ENCODE assay signal across 28 cellular contexts in the genomic region with DNA sequence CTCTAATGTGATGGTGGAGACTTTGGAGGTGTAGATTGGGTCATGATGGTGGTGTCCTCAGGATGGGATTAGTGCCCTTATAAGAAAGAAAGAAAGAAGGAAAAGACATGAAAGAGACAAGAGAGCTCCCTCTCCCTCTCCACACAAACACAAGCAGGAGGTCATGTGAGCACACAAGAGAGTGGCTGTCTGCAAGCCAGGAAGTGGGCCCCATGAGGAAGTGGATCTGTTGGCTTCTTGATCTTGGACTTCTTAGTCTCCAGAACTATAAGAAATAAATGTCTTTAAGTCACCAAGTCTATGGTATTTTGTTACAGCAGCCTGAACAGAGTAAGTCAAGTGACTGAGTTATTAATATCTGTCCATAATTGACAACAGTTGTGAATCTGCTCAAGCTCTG. TPM values are rescaled to one million over a fixed set of nuclear protein-coding genes. Genes with fewer than 3 reads are reported as not detected.
DNase-seq lines count a peak whose midpoint lies in the region; ATAC-seq and TF ChIP-seq lines count a peak whose summit lies in the region.
"Had no signal": no experiment of that assay in that cellular context is flagged by ENCODE, and none has a peak within 500 bp of the region (broad histone marks: within the 10 kb centered on the region; RNA-seq: fewer than 3 reads in every experiment).

No MANE protein-coding gene starts in this region.

- H3K27ac ChIP-seq in upper lobe of right lung (no peak overlapping the region), sigmoid colon (no peak overlapping the region)
- H3K27ac ChIP-seq: breast epithelium, colonic mucosa, right atrium auricular region, thyroid gland had no signal

- H3K36me3 ChIP-seq in upper lobe of right lung (peaks cover 19% of the 10 kb centered on the region), sigmoid colon (peaks cover 0 to 46% (median 1%) of the 10 kb centered on the region in 4 donors)
- H3K36me3 ChIP-seq: breast epithelium, colonic mucosa, right atrium auricular region, thyroid gland had no signal

- ATAC-seq in natural killer cell = no peak
- ATAC-seq in natural killer cell treated with Interleukin-12 subunit alpha and Interleukin-12 subunit beta and Interleukin-15 and Interleukin-18, amount 100 ng/mL, for 72 hours = no peak
- no peak for ATAC-seq in activated B cell treated with CpG ODN at 0.5 μM for 24 hours (ENCODE audit: low read depth)
- peak; percentile 55 for ATAC-seq in upper lobe of right lung
- ATAC-seq: esophagus mucosa; gastrocnemius medialis; left lung; naive thymus-derived CD4-positive, alpha-beta T cell; stimulated activated naive CD8-positive, alpha-beta T cell treated with anti-CD3 and anti-CD28 coated beads, Interleukin-15, amount 100 ng/mL, for 72 hours; WTC11 had no signal

- H3K4me3 Mint-ChIP-seq in natural killer cell (no peak overlapping the region), activated B cell treated with CpG ODN at 0.5 μM for 24 hours (no peak overlapping the region)
- H3K4me3 Mint-ChIP-seq in natural killer cell treated with Interleukin-12 subunit alpha and Interleukin-12 subunit beta and Interleukin-15 and Interleukin-18, amount 100 ng/mL, for 72 hours = no peak overlapping the region
- H3K4me3 Mint-ChIP-seq: CD4-positive, CD25-positive, alpha-beta regulatory T cell; immature natural killer cell; stimulated activated naive CD8-positive, alpha-beta T cell treated with anti-CD3 and anti-CD28 coated beads, Interleukin-15, amount 100 ng/mL, for 72 hours; T-helper 2 cell treated with Interferon-gamma antibody and Interleukin-4, amounts not matched to agents 5 μg/mL and 100 μg/mL, for 36 hours; WTC11 had no signal

- POLR2A ChIA-PET in activated B cell treated with CpG ODN at 0.5 μM for 24 hours (lab: Charles Lee) = interaction anchor here (0.9 to 1.6 kb wide), 2 partner anchors 9 to 11 kb away, joined by 3 to 5 read pairs; no protein-coding TSS in a partner anchor

- H3K36me3 Mint-ChIP-seq in natural killer cell (peaks cover 15% of the 10 kb centered on the region), activated B cell treated with CpG ODN at 0.5 μM for 24 hours (ENCODE audit: low read depth) (peaks cover 84% of the 10 kb centered on the region)
- peaks cover 57% of the 10 kb centered on the region for H3K36me3 Mint-ChIP-seq in natural killer cell treated with Interleukin-12 subunit alpha and Interleukin-12 subunit beta and Interleukin-15 and Interleukin-18, amount 100 ng/mL, for 72 hours

- DNase-seq in natural killer cell (no peak), NB4 (ENCODE audit: low read depth) (peak; percentile 43), activated B cell treated with CpG ODN at 0.5 μM for 24 hours (no peak), upper lobe of right lung (no peak), Ammon's horn (ENCODE audit: low spot score) (no peak), nucleus accumbens (lab: John Stamatoyannopoulos, UW) (no peak), sigmoid colon (no peak)
- no peak for DNase-seq in natural killer cell treated with Interleukin-12 subunit alpha and Interleukin-12 subunit beta and Interleukin-15 and Interleukin-18, amount 100 ng/mL, for 72 hours (ENCODE audit: low spot score)
- DNase-seq: activated T-cell treated with anti-CD3 and anti-CD28 coated beads for 4 hours; amniotic stem cell; colonic mucosa; gastrocnemius medialis; HCEC 1CT; hippocampal formation; immature natural killer cell; Karpas-422; left lung; naive thymus-derived CD4-positive, alpha-beta T cell; NCI-H1105 treated with DMSO at 0.1 percent for 48 hours; NCI-H2029 treated with DMSO at 0.1 percent for 48 hours; stimulated activated naive CD8-positive, alpha-beta T cell treated with anti-CD3 and anti-CD28 coated beads, Interleukin-15, amount 100 ng/mL, for 72 hours; thyroid gland had no signal

- H3K27me3 ChIP-seq in upper lobe of right lung = no peaks in the 10 kb centered on the region
- no peaks in the 10 kb centered on the region for H3K27me3 ChIP-seq in sigmoid colon
- H3K27me3 ChIP-seq: breast epithelium, colonic mucosa, gastrocnemius medialis, left lung, right atrium auricular region, thyroid gland had no signal

- no peak for TF ChIP-seq EP300 in sigmoid colon (IDR thresholded peaks at IDR 0.05)

- TF ChIP-seq POLR2A in NB4 (IDR thresholded peaks at IDR 0.05; ENCODE audit: extremely low read depth, insufficient read length) (no peak), sigmoid colon (IDR thresholded peaks at IDR 0.05) (no peak)

- no peaks in the 10 kb centered on the region for H3K27me3 Mint-ChIP-seq in natural killer cell (ENCODE audit: low read depth in 2 of 2)
- H3K27me3 Mint-ChIP-seq in natural killer cell treated with Interleukin-12 subunit alpha and Interleukin-12 subunit beta and Interleukin-15 and Interleukin-18, amount 100 ng/mL, for 72 hours = no peaks in the 10 kb centered on the region
- no peaks in the 10 kb centered on the region for H3K27me3 Mint-ChIP-seq in activated B cell treated with CpG ODN at 0.5 μM for 24 hours
- H3K27me3 Mint-ChIP-seq: CD4-positive, CD25-positive, alpha-beta regulatory T cell; naive thymus-derived CD4-positive, alpha-beta T cell; stimulated activated naive CD8-positive, alpha-beta T cell treated with anti-CD3 and anti-CD28 coated beads, Interleukin-15, amount 100 ng/mL, for 72 hours had no signal

- TF ChIP-seq CTCF in natural killer cell (IDR thresholded peaks at IDR 0.05) = no peak
- TF ChIP-seq CTCF in NB4 (IDR thresholded peaks at IDR 0.05; ENCODE audit: low read depth, low read length) = no peak
- TF ChIP-seq CTCF in activated B cell treated with CpG ODN at 0.5 μM for 24 hours (IDR thresholded peaks at IDR 0.05) = no peak
- TF ChIP-seq CTCF in upper lobe of right lung (IDR thresholded peaks at IDR 0.05) = no peak
- no peak for TF ChIP-seq CTCF in sigmoid colon (IDR thresholded peaks at IDR 0.05)

- H3K9me3 ChIP-seq in upper lobe of right lung (peaks cover 4% of the 10 kb centered on the region), sigmoid colon (no peaks in the 10 kb centered on the region)
- H3K9me3 ChIP-seq: breast epithelium, colonic mucosa, gastrocnemius medialis, thyroid gland had no signal

- no peak overlapping the region for H3K4me3 ChIP-seq in NB4 (ENCODE audit: low read depth, low read length)
- H3K4me3 ChIP-seq in upper lobe of right lung = no peak overlapping the region
- no peak overlapping the region for H3K4me3 ChIP-seq in sigmoid colon
- H3K4me3 ChIP-seq: breast epithelium, colonic mucosa, gastrocnemius medialis, left lung, right atrium auricular region, thyroid gland had no signal

- H3K4me1 Mint-ChIP-seq in natural killer cell (peaks cover 46 to 65% of the 10 kb centered on the region in 2 donors), activated B cell treated with CpG ODN at 0.5 μM for 24 hours (peaks cover 74% of the 10 kb centered on the region)
- H3K4me1 Mint-ChIP-seq in natural killer cell treated with Interleukin-12 subunit alpha and Interleukin-12 subunit beta and Interleukin-15 and Interleukin-18, amount 100 ng/mL, for 72 hours (ENCODE audit: low read depth in 2 of 2) = peaks cover 37 to 52% of the 10 kb centered on the region in 2 donors
- H3K4me1 Mint-ChIP-seq: WTC11 had no signal

- H3K4me1 ChIP-seq in upper lobe of right lung (no peaks in the 10 kb centered on the region), sigmoid colon (no peaks in the 10 kb centered on the region)
- H3K4me1 ChIP-seq: breast epithelium, colonic mucosa, left lung, right atrium auricular region, thyroid gland had no signal

- H3K9me3 Mint-ChIP-seq in natural killer cell (no peaks in the 10 kb centered on the region), activated B cell treated with CpG ODN at 0.5 μM for 24 hours (peaks cover 18% of the 10 kb centered on the region)
- peaks cover 8% of the 10 kb centered on the region for H3K9me3 Mint-ChIP-seq in natural killer cell treated with Interleukin-12 subunit alpha and Interleukin-12 subunit beta and Interleukin-15 and Interleukin-18, amount 100 ng/mL, for 72 hours

- H3K27ac Mint-ChIP-seq in natural killer cell = peak overlapping the region; percentile 13 to 32
- H3K27ac Mint-ChIP-seq in natural killer cell treated with Interleukin-12 subunit alpha and Interleukin-12 subunit beta and Interleukin-15 and Interleukin-18, amount 100 ng/mL, for 72 hours = no peak overlapping the region
- peak overlapping the region; percentile 19 for H3K27ac Mint-ChIP-seq in activated B cell treated with CpG ODN at 0.5 μM for 24 hours
- H3K27ac Mint-ChIP-seq: T-helper 2 cell treated with Interferon-gamma antibody and Interleukin-4, amounts not matched to agents 5 μg/mL and 100 μg/mL, for 36 hours; WTC11 had no signal

- intact Hi-C loops in natural killer cell (cut with micrococcal nuclease) = no loop called here
- intact Hi-C loops in activated B cell treated with CpG ODN at 0.5 μM for 24 hours (cut with micrococcal nuclease) = loop anchor here (2.0 kb wide), 1 partner anchor 17 kb away; the partner anchor contains the start of genes EAF2 and IQCB1
- intact Hi-C loops in upper lobe of right lung (cut with DNase I) = no loop called here
- intact Hi-C loops in sigmoid colon (cut with DNase I) = no loop called here

- CTCF ChIA-PET in activated B cell treated with CpG ODN at 0.5 μM for 24 hours (lab: Charles Lee) = no interaction called here

RNA-seq across cellular contexts. Expression of gene IQCB1, which starts 17.1 kb away (rescaled TPM):
- total RNA-seq in natural killer cell = 10 to 100 TPM; 42.6 to 44.3 (median 42.6) TPM
- 10 to 100 TPM; 33.1 to 56.7 TPM for total RNA-seq in natural killer cell treated with Interleukin-12 subunit alpha and Interleukin-12 subunit beta and Interleukin-15 and Interleukin-18, amount 100 ng/mL, for 72 hours
- total RNA-seq in activated B cell treated with CpG ODN at 0.5 μM for 24 hours = 40.1 and 52.4 TPM in 2 replicates
- 14.5 TPM for total RNA-seq in upper lobe of right lung
- total RNA-seq in sigmoid colon = 10 to 100 TPM; 18.9 to 21.6 (median 19.8) TPM
- polyA plus RNA-seq in sigmoid colon = 10 to 100 TPM in 1 of 3 donors, 1 to 10 TPM in 2; 6.2 to 15.3 (median 7.2) TPM

RNA-seq across cellular contexts. Expression of gene EAF2, which starts 17.3 kb away (rescaled TPM):
- total RNA-seq in natural killer cell (1 to 10 TPM; 5.1 to 7.4 (median 5.4) TPM), activated B cell treated with CpG ODN at 0.5 μM for 24 hours (43.3 and 47.7 TPM in 2 replicates), upper lobe of right lung (4.8 TPM), sigmoid colon (1 to 10 TPM; 3.3 to 7.8 (median 6.5) TPM)
- 10 to 100 TPM in 1 of 2 donors, 1 to 10 TPM in 1; 9.6 to 12.9 TPM for total RNA-seq in natural killer cell treated with Interleukin-12 subunit alpha and Interleukin-12 subunit beta and Interleukin-15 and Interleukin-18, amount 100 ng/mL, for 72 hours
- polyA plus RNA-seq in sigmoid colon = 10 to 100 TPM in 2 of 3 donors, 1 to 10 TPM in 1; 9.6 to 16.0 (median 12.7) TPM

Comparison
In these comparisons a context has a peak if more than half of its experiments do, and no peak if none do; other contexts are left out.
1. H3K27ac Mint-ChIP-seq: peak in natural killer cell (2 of 2) and activated B cell treated with CpG ODN at 0.5 μM for 24 hours (single experiment); none in natural killer cell treated with Interleukin-12 subunit alpha and Interleukin-12 subunit beta and Interleukin-15 and Interleukin-18, amount 100 ng/mL, for 72 hours (0 of 2).